ENCODE assay signal across 17 cellular contexts in the genomic region with DNA sequence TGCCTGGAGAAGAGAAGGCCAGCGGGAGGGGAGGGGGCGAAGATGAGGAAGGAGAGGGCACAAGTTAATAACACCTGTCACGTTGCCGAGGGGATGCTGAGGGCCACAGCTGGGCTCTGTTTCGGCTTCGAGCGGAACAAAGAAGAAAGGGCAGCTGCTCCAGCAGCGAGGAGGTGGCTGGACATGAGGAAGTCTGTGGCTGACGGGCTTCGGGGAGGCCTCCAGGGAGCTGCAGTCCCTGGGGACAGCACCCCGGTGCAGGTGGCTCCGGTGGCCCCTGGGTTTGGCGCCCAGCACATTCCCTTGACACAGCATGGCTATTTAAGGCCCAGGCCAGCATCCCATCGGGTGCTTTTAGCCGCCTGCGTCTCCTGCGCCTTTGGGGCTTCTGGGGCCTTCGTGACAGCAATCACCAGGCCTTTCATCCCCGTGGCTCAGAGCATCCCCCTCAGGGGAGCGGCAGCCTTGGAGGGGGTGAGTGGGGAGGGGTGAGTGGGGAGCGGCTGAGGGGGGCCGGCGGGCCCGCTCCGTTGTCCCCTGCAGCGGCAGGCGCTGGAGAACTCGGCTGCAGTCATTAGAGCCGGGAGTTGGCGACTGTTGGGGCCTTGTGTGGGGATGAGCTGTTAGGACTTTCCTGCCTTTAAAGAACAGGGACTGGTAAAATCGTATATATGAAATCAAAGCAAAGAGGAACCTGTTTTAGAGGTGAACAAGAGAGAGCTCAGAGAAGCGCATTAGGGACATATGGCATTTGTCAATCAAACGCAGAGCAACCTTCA.
A peak's percentile ranks its signal among the peaks of the same experiment; 100 is the strongest.
DNase-seq lines count a peak whose midpoint lies in the region; ATAC-seq and TF ChIP-seq lines count a peak whose summit lies in the region.
"Had no signal": no experiment of that assay in that cellular context is flagged by ENCODE, and none has a peak within 500 bp of the region (broad histone marks: within the 10 kb centered on the region; RNA-seq: fewer than 3 reads in every experiment).

No MANE protein-coding gene starts in this region.

- H3K27me3 ChIP-seq in BLaER1 (peaks cover 27% of the 10 kb centered on the region), Peyer's patch (no peaks in the 10 kb centered on the region), neural progenitor cell (no peaks in the 10 kb centered on the region)
- H3K27me3 ChIP-seq: upper lobe of left lung had no signal

- H3K79me2 ChIP-seq in neural progenitor cell (ENCODE audit: low read depth) = no peaks in the 10 kb centered on the region

- peak overlapping the region; percentile 62 for H3K27ac Mint-ChIP-seq in neural progenitor cell
- H3K27ac Mint-ChIP-seq: activated naive CD4-positive, alpha-beta T cell treated with anti-CD3 and anti-CD28 coated beads for 36 hours had no signal

- H2AFZ ChIP-seq in neural progenitor cell (replicated peaks) = no peak overlapping the region

- peak overlapping the region; percentile 52 for H3K4me3 ChIP-seq in BLaER1
- no peak overlapping the region for H3K4me3 ChIP-seq in Peyer's patch
- H3K4me3 ChIP-seq in neural progenitor cell = no peak overlapping the region
- H3K4me3 ChIP-seq: upper lobe of left lung had no signal

- peak overlapping the region; percentile 97 for H3K4me2 ChIP-seq in BLaER1
- H3K4me2 ChIP-seq in neural progenitor cell = no peak overlapping the region

- H3K36me3 Mint-ChIP-seq in neural progenitor cell = no peaks in the 10 kb centered on the region

- TF ChIP-seq CTCF in Peyer's patch (IDR thresholded peaks at IDR 0.05) (no peak), neural progenitor cell (IDR thresholded peaks at IDR 0.05) (no peak)

- peaks cover 74% of the 10 kb centered on the region for H3K4me1 ChIP-seq in BLaER1
- peaks cover 0 to 10% (median 5%) of the 10 kb centered on the region in 4 donors for H3K4me1 ChIP-seq in Peyer's patch
- peaks cover 9% of the 10 kb centered on the region for H3K4me1 ChIP-seq in neural progenitor cell

- peaks cover 47% of the 10 kb centered on the region for H3K4me1 Mint-ChIP-seq in neural progenitor cell

- H3F3A ChIP-seq in neural progenitor cell (ENCODE audit: low read depth) = peaks cover 5% of the 10 kb centered on the region

- no peak for TF ChIP-seq POLR2A in Peyer's patch (IDR thresholded peaks at IDR 0.05)

- H3K4me3 Mint-ChIP-seq in neural progenitor cell = no peak overlapping the region
- H3K4me3 Mint-ChIP-seq: activated CD8-positive, alpha-beta memory T cell treated with anti-CD3 and anti-CD28 coated beads, Interleukin-2, amount 10 ng/mL, durations not matched to agents 7 days and 5 days; activated naive CD4-positive, alpha-beta T cell treated with anti-CD3 and anti-CD28 coated beads for 36 hours had no signal

- no peaks in the 10 kb centered on the region for H3K9me3 Mint-ChIP-seq in neural progenitor cell
- H3K9me3 Mint-ChIP-seq: activated naive CD4-positive, alpha-beta T cell treated with anti-CD3 and anti-CD28 coated beads for 36 hours had no signal

- peak overlapping the region; percentile 65; the same call in 1 of the 2 replicates for H3K9ac ChIP-seq in BLaER1
- no peak overlapping the region for H3K9ac ChIP-seq in neural progenitor cell

- H3K36me3 ChIP-seq in BLaER1 (no peaks in the 10 kb centered on the region), Peyer's patch (no peaks in the 10 kb centered on the region), neural progenitor cell (no peaks in the 10 kb centered on the region)
- H3K36me3 ChIP-seq: upper lobe of left lung had no signal

- H3K27me3 Mint-ChIP-seq in neural progenitor cell (ENCODE audit: insufficient read depth, low read depth) = peaks cover 9% of the 10 kb centered on the region

- DNase-seq in Peyer's patch = peak in 2 of 3 donors; percentile 70 to 77
- DNase-seq in neural progenitor cell (ENCODE audit: low spot score) = no peak
- no peak for DNase-seq in NCI-H226
- no peak for DNase-seq in activated effector memory CD4-positive, alpha-beta T cell treated with Interleukin-2 at 50 U/mL for 16 hours
- DNase-seq: activated CD8-positive, alpha-beta memory T cell treated with anti-CD3 and anti-CD28 coated beads, Interleukin-2, amount 10 ng/mL, durations not matched to agents 7 days and 5 days; activated naive CD4-positive, alpha-beta T cell treated with anti-CD3 and anti-CD28 coated beads for 36 hours; Calu3; dermis blood vessel endothelial cell; NCI-H1694 treated with DMSO at 0.1 percent for 48 hours; NCI-H524 treated with DMSO at 0.1 percent for 48 hours; occipital lobe had no signal

- no peaks in the 10 kb centered on the region for H3K9me3 ChIP-seq in BLaER1
- H3K9me3 ChIP-seq in Peyer's patch = no peaks in the 10 kb centered on the region
- H3K9me3 ChIP-seq in neural progenitor cell (ENCODE audit: low read depth) = no peaks in the 10 kb centered on the region
- H3K9me3 ChIP-seq: upper lobe of left lung had no signal

- ATAC-seq in GM21515 (IDR thresholded peaks at IDR 0.05; ENCODE audit: unreplicated experiment) (peak; percentile 33), HG03521 (IDR thresholded peaks at IDR 0.05; ENCODE audit: unreplicated experiment) (no peak), HG03025 (IDR thresholded peaks at IDR 0.05; ENCODE audit: low FRiP score, unreplicated experiment) (no peak)
- ATAC-seq: activated CD8-positive, alpha-beta memory T cell treated with anti-CD3 and anti-CD28 coated beads, Interleukin-2, amount 10 ng/mL, durations not matched to agents 7 days and 5 days had no signal

- no peaks in the 10 kb centered on the region for H4K20me1 ChIP-seq in BLaER1
- no peaks in the 10 kb centered on the region for H4K20me1 ChIP-seq in neural progenitor cell (ENCODE audit: low read depth)

- H3K27ac ChIP-seq in BLaER1 = peak overlapping the region; percentile 68
- H3K27ac ChIP-seq in Peyer's patch = peak overlapping the region in 1 of 4 donors; percentile 51
- H3K27ac ChIP-seq in neural progenitor cell = no peak overlapping the region
- H3K27ac ChIP-seq: VCaP had no signal

Comparison
In these comparisons a context has a peak if more than half of its experiments do, and no peak if none do; other contexts are left out.
1. DNase-seq: peak in Peyer's patch (2 of 3); none in neural progenitor cell (single experiment), NCI-H226 (single experiment) and activated effector memory CD4-positive, alpha-beta T cell treated with Interleukin-2 at 50 U/mL for 16 hours (single experiment).